14 cellular contexts compared by ENCODE assay signal in the genomic region with DNA sequence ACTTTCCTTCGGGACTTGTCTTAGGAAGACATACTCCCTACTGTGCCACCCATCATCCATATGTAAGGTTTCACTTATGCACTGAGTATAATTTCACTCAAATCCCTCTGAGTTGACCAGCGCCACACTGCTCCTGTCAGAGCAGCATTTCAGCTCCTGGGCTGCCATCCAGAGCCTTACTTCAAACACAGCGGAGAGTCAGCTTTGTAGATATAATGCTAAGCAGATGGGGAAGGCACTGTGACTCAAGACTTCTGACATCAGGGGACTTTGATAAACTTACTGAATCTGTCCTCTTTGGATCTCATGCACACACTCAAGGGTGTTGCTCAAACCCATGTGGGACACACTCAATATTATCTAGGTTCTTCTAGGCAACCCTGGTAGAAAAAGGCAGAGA.
"Had no signal": no experiment of that assay in that cellular context is flagged by ENCODE, and none has a peak within 500 bp of the region (broad histone marks: within the 10 kb centered on the region; RNA-seq: fewer than 3 reads in every experiment).

No MANE protein-coding gene starts in this region.

- H3K27ac ChIP-seq: neutrophil, parathyroid adenoma, tibial artery had no signal

- H3K9me3 ChIP-seq: neutrophil, tibial artery had no signal

- H3K79me2 ChIP-seq: parathyroid adenoma had no signal

- ATAC-seq: stimulated activated effector memory CD8-positive, alpha-beta T cell treated with anti-CD3 and anti-CD28 coated beads, Interleukin-12 subunit alpha, Interleukin-12 subunit beta, amount 100 ng/mL, for 72 hours; T-cell had no signal

- H2AFZ ChIP-seq: parathyroid adenoma had no signal

- H3K36me3 ChIP-seq: neutrophil, tibial artery had no signal

- H3K9ac ChIP-seq: parathyroid adenoma had no signal

- H3K4me3 ChIP-seq: tibial artery had no signal

- DNase-seq: activated CD4-positive, alpha-beta T cell treated with anti-CD3 and anti-CD28 coated beads, Interleukin-2, amount 50 U/mL, for 1 hour; activated CD8-positive, alpha-beta memory T cell treated with anti-CD3 and anti-CD28 coated beads for 24 hours; activated naive CD4-positive, alpha-beta T cell treated with Interleukin-2 at 50 U/mL for 16 hours; aorta; effector memory CD4-positive, alpha-beta T cell; islet precursor cell; mesendoderm; natural killer cell; T-cell; T-helper 9 cell; tibial artery had no signal

- H3K27me3 ChIP-seq: tibial artery had no signal

- H3K4me1 ChIP-seq: parathyroid adenoma had no signal
